16 cellular contexts compared by ENCODE assay signal in the genomic region with DNA sequence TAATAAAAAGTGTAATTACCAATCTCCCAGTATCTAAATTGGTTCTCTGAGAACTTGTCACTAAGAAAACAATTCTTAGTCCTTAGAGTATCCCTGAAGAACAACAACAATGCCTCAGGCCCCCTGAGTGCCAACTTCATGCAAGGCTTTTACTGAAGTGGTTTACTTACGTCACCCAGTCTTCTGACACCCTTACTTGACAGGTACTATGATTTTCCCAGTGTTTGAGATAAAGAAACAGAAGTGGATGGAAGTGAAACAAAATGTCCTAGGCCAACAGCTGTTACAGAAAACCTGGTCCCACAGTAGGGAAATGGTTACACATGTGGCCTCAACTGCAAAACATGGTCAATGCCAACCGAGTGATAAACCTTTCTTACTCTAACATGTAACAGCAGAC.
DNase-seq lines count a peak whose midpoint lies in the region; ATAC-seq and TF ChIP-seq lines count a peak whose summit lies in the region.
"Had no signal": no experiment of that assay in that cellular context is flagged by ENCODE, and none has a peak within 500 bp of the region (broad histone marks: within the 10 kb centered on the region; RNA-seq: fewer than 3 reads in every experiment).

No MANE protein-coding gene starts in this region.

- H4K20me1 ChIP-seq in SK-N-SH (ENCODE audit: insufficient read depth): no peaks in the 10 kb centered on the region

- peak overlapping the region in 1 of 2 experiments; percentile 99; a peak in 2 of 4 replicates for H3K27ac ChIP-seq in SK-N-SH (ENCODE audit: low read depth in 2 of 2, low read length in 1 of 2)
- peak overlapping the region; percentile 78 for H3K27ac ChIP-seq in RWPE2 (ENCODE audit: poor library complexity, severe bottlenecking)
- peak overlapping the region; percentile 12 for H3K27ac ChIP-seq in cardiac muscle cell
- H3K27ac ChIP-seq: skin epidermis had no signal

- H3K9ac ChIP-seq in SK-N-SH: peak overlapping the region; percentile 62; the same call in 1 of the 2 replicates
- H3K9ac ChIP-seq in skeletal muscle satellite cell (ENCODE audit: low read depth, low read length): peak overlapping the region; percentile 52

- TF ChIP-seq CTCF in SK-N-SH (IDR thresholded peaks at IDR 0.05) (no peak), RWPE2 (IDR thresholded peaks at IDR 0.05; ENCODE audit: poor library complexity, severe bottlenecking) (no peak), cardiac muscle cell (IDR thresholded peaks at IDR 0.05; ENCODE audit: low read depth, low read length) (no peak)

- peaks cover 73% of the 10 kb centered on the region for H3K79me2 ChIP-seq in SK-N-SH (ENCODE audit: insufficient read depth)

- H3F3A ChIP-seq in SK-N-SH (replicated peaks; ENCODE audit: insufficient read depth): peaks cover 78% of the 10 kb centered on the region

- H3K36me3 ChIP-seq in SK-N-SH (replicated peaks in 1 of 2; ENCODE audit: control insufficient read depth in 1 of 2, insufficient read depth in 2 of 2, low read length in 1 of 2) (no peaks in the 10 kb centered on the region), RWPE2 (ENCODE audit: low read depth) (no peaks in the 10 kb centered on the region), cardiac muscle cell (no peaks in the 10 kb centered on the region), skeletal muscle satellite cell (ENCODE audit: insufficient read depth, low read length) (no peaks in the 10 kb centered on the region)

- H3K4me2 ChIP-seq in SK-N-SH: no peak overlapping the region
- H3K4me2 ChIP-seq in skeletal muscle satellite cell (ENCODE audit: low read length): no peak overlapping the region

- 100% methylated on average over 2 of the region's 2 CpGs for WGBS in SK-N-SH (ENCODE audit: low lambda C conversion rate)

- H2AFZ ChIP-seq in SK-N-SH (ENCODE audit: low read depth): no peak overlapping the region

- DNase-seq in SK-N-SH (no peak), RWPE2 (ENCODE audit: low spot score) (no peak), cardiac muscle cell (ENCODE audit: low read depth in 1 of 2, low spot score in 1 of 2) (peak; percentile 37 to 70), H4 (ENCODE audit: low spot score) (no peak), LoVo (ENCODE audit: low spot score) (no peak), GM03348 (ENCODE audit: low spot score) (no peak)
- DNase-seq: activated effector memory CD4-positive, alpha-beta T cell treated with anti-CD3 and anti-CD28 coated beads, Interleukin-2, amount 50 U/mL, for 16 hours; CD4-positive, alpha-beta memory T cell; effector CD4-positive, alpha-beta T cell; EL; NCI-H2171 treated with DMSO at 0.1 percent for 48 hours; RPMI8226 had no signal

- peaks cover 9 to 60% of the 10 kb centered on the region in 2 experiments for H3K4me1 ChIP-seq in SK-N-SH (ENCODE audit: control insufficient read depth in 1 of 2, insufficient read depth in 2 of 2, low read depth in 1 of 2, low read length in 1 of 2)
- peaks cover 16% of the 10 kb centered on the region for H3K4me1 ChIP-seq in RWPE2 (ENCODE audit: insufficient read depth, poor library complexity, severe bottlenecking)
- H3K4me1 ChIP-seq in cardiac muscle cell (ENCODE audit: low read depth): peaks cover 18% of the 10 kb centered on the region
- peaks cover 47% of the 10 kb centered on the region for H3K4me1 ChIP-seq in skeletal muscle satellite cell (ENCODE audit: control insufficient read depth, insufficient read depth, low read length)

- H3K4me3 ChIP-seq in SK-N-SH (ENCODE audit: low read depth in 2 of 2, low read length in 1 of 2) (no peak overlapping the region), RWPE2 (ENCODE audit: severe bottlenecking) (no peak overlapping the region), cardiac muscle cell (no peak overlapping the region), skeletal muscle satellite cell (ENCODE audit: low read length) (no peak overlapping the region)
- H3K4me3 ChIP-seq: skin epidermis had no signal

- POLR2A ChIA-PET in SK-N-SH (lab: Yijun Ruan, JAX): no interaction called here

- ATAC-seq in SK-N-SH treated with all-trans-retinoic acid at 6 μM for 48 hours (no peak), RWPE2 (ENCODE audit: low read depth) (no peak)
- ATAC-seq: activated CD4-positive, CD25-positive, alpha-beta regulatory T cell treated with anti-CD3 and anti-CD28 coated beads, Interleukin-2, amount 50 U/mL, for 24 hours had no signal

- no peaks in the 10 kb centered on the region for H3K9me2 ChIP-seq in SK-N-SH

- H3K27me3 ChIP-seq in SK-N-SH (ENCODE audit: insufficient read depth): no peaks in the 10 kb centered on the region
- no peaks in the 10 kb centered on the region for H3K27me3 ChIP-seq in RWPE2 (ENCODE audit: insufficient read depth, poor library complexity, severe bottlenecking)
- no peaks in the 10 kb centered on the region for H3K27me3 ChIP-seq in cardiac muscle cell
- no peaks in the 10 kb centered on the region for H3K27me3 ChIP-seq in skeletal muscle satellite cell (ENCODE audit: control insufficient read depth, insufficient read depth, low read length)

- H3K9me3 ChIP-seq in SK-N-SH (no peaks in the 10 kb centered on the region), RWPE2 (ENCODE audit: severe bottlenecking) (no peaks in the 10 kb centered on the region), cardiac muscle cell (ENCODE audit: low read depth) (no peaks in the 10 kb centered on the region), skeletal muscle satellite cell (replicated peaks; ENCODE audit: low read length) (no peaks in the 10 kb centered on the region)

- TF ChIP-seq EP300 in SK-N-SH (IDR thresholded peaks at IDR 0.05; ENCODE audit: borderline replicate concordance in 1 of 2, low read depth in 1 of 2, low read length in 1 of 2): no peak

- no peak for TF ChIP-seq RAD21 in SK-N-SH (IDR thresholded peaks at IDR 0.05; ENCODE audit: low read length)

- CTCF ChIA-PET in SK-N-SH (lab: Yijun Ruan, JAX): interaction anchor here (0.5 to 1.2 kb wide), 2 partner anchors 191 to 292 kb away, joined by 3 to 4 read pairs; no protein-coding TSS in a partner anchor

TF ChIP-seq in SK-N-SH, 30 proteins besides CTCF, POLR2A, EP300 and RAD21 (continues in another document):
- TF ChIP-seq FOXM1 (IDR thresholded peaks at IDR 0.05; ENCODE audit: low read depth) (no peak), RXRA (IDR thresholded peaks at IDR 0.05; ENCODE audit: borderline replicate concordance, low read depth) (no peak), ELF1 (IDR thresholded peaks at IDR 0.05) (no peak), FOSL2 (IDR thresholded peaks at IDR 0.05; ENCODE audit: borderline replicate concordance, low read depth) (no peak), YY1 (IDR thresholded peaks at IDR 0.05; ENCODE audit: low read depth) (no peak), FOXJ3 (CRISPR knock-in tag; IDR thresholded peaks at IDR 0.05) (no peak), TCF12 (IDR thresholded peaks at IDR 0.05) (no peak), SMC3 (IDR thresholded peaks at IDR 0.05; ENCODE audit: low read depth, low read length) (no peak), TEAD4 (IDR thresholded peaks at IDR 0.05; ENCODE audit: borderline replicate concordance, insufficient read depth) (no peak), NFIC (IDR thresholded peaks at IDR 0.05; ENCODE audit: borderline replicate concordance) (no peak), TAF1 (IDR thresholded peaks at IDR 0.05; ENCODE audit: borderline replicate concordance, low read depth, low read length) (no peak), JUND (IDR thresholded peaks at IDR 0.05) (no peak), GATA2 (CRISPR knock-in tag; IDR thresholded peaks at IDR 0.05) (no peak)
- TF ChIP-seq, protein P1, sequence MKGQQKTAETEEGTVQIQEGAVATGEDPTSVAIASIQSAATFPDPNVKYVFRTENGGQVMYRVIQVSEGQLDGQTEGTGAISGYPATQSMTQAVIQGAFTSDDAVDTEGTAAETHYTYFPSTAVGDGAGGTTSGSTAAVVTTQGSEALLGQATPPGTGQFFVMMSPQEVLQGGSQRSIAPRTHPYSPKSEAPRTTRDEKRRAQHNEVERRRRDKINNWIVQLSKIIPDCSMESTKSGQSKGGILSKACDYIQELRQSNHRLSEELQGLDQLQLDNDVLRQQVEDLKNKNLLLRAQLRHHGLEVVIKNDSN (IDR thresholded peaks at IDR 0.05; ENCODE audit: borderline replicate concordance, low read depth): no peak

TF ChIP-seq in SK-N-SH treated with all-trans-retinoic acid at 6 μM for 48 hours, 23 proteins besides CTCF, POLR2A, EP300 and RAD21 (continues in another document):
- TF ChIP-seq ISL1 (CRISPR knock-in tag; IDR thresholded peaks at IDR 0.05) (no peak), ZNF565 (CRISPR knock-in tag; conservative IDR thresholded peaks at IDR 0.05; ENCODE audit: low read depth) (no peak), ESRRG (CRISPR knock-in tag; IDR thresholded peaks at IDR 0.05) (no peak), BACH2 (CRISPR knock-in tag; IDR thresholded peaks at IDR 0.05; ENCODE audit: borderline replicate concordance) (no peak), ARNTL (CRISPR knock-in tag; IDR thresholded peaks at IDR 0.05; ENCODE audit: borderline replicate concordance, low read depth) (no peak), ZC3H10 (CRISPR knock-in tag; IDR thresholded peaks at IDR 0.05) (no peak), ZNF8 (CRISPR knock-in tag; IDR thresholded peaks at IDR 0.05) (no peak), SNAI2 (CRISPR knock-in tag; IDR thresholded peaks at IDR 0.05) (no peak)
- TF ChIP-seq, protein P2, sequence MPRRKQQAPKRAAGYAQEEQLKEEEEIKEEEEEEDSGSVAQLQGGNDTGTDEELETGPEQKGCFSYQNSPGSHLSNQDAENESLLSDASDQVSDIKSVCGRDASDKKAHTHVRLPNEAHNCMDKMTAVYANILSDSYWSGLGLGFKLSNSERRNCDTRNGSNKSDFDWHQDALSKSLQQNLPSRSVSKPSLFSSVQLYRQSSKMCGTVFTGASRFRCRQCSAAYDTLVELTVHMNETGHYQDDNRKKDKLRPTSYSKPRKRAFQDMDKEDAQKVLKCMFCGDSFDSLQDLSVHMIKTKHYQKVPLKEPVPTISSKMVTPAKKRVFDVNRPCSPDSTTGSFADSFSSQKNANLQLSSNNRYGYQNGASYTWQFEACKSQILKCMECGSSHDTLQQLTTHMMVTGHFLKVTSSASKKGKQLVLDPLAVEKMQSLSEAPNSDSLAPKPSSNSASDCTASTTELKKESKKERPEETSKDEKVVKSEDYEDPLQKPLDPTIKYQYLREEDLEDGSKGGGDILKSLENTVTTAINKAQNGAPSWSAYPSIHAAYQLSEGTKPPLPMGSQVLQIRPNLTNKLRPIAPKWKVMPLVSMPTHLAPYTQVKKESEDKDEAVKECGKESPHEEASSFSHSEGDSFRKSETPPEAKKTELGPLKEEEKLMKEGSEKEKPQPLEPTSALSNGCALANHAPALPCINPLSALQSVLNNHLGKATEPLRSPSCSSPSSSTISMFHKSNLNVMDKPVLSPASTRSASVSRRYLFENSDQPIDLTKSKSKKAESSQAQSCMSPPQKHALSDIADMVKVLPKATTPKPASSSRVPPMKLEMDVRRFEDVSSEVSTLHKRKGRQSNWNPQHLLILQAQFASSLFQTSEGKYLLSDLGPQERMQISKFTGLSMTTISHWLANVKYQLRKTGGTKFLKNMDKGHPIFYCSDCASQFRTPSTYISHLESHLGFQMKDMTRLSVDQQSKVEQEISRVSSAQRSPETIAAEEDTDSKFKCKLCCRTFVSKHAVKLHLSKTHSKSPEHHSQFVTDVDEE (CRISPR knock-in tag; IDR thresholded peaks at IDR 0.05): no peak

Comparison
In these comparisons a context has a peak if more than half of its experiments do, and no peak if none do; other contexts are left out.
1. DNase-seq: peak in cardiac muscle cell (2 of 2); none in SK-N-SH (single experiment), RWPE2 (single experiment), H4 (single experiment), LoVo (single experiment) and GM03348 (single experiment).